Comparison of ENCODE assay signal across 8 cellular contexts in the genomic region with DNA sequence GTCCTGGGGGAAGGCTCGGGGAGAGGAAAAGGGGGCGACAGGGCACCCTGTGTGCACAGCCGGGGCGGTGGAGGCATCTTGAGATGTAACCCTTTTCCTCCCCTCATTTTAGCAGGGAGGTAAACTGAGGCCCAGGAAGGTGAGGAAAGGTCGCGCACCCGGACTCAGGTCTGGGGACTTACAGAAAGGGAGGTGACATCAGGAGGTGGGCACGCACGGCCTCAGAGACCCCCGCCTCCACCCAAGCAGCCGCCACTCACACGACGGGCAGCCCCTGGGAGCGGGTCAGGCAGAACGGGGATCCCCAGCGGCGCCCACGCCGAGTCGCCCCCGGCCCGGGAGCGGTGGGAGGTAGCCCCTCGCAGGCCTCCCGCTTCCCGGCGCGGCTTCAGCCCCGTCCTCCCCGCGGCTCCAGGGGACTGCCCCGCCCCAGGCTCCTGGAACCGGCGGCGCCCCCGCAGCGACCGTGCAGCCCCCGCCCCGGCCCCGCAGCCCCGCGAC. TPM values are rescaled to one million over a fixed set of nuclear protein-coding genes. Genes with fewer than 3 reads are reported as not detected.
DNase-seq lines count a peak whose midpoint lies in the region; ATAC-seq and TF ChIP-seq lines count a peak whose summit lies in the region.

No MANE protein-coding gene starts in this region.

- H3K36me3 ChIP-seq in body of pancreas (replicated peaks in 1 of 2; ENCODE audit: insufficient read depth in 1 of 2, low read depth in 2 of 2) (no peaks in the 10 kb centered on the region), mesodermal cell (ENCODE audit: control insufficient read depth, insufficient read depth, low read length) (peaks cover 9% of the 10 kb centered on the region), aorta (ENCODE audit: control insufficient read depth in 1 of 2, insufficient read depth in 2 of 2, low read length in 1 of 2) (no peaks in the 10 kb centered on the region)

- H3K4me1 Mint-ChIP-seq in T-helper 2 cell treated with Interferon-gamma antibody and Interleukin-4, amounts not matched to agents 5 μg/mL and 100 μg/mL, for 36 hours (ENCODE audit: low read depth): peaks cover 14% of the 10 kb centered on the region

- peak; percentile 38 for DNase-seq in T-helper 2 cell treated with Interferon-gamma antibody and Interleukin-4, amounts not matched to agents 5 μg/mL and 100 μg/mL, for 36 hours (ENCODE audit: low spot score)
- DNase-seq in T-helper 2 cell (no peak), body of pancreas (no peak), aorta (no peak), HK-2 (ENCODE audit: unreplicated experiment) (no peak), DMS53 (lab: John Stamatoyannopoulos, UW) (no peak)

- ATAC-seq in HG03460 (IDR thresholded peaks at IDR 0.05; ENCODE audit: unreplicated experiment) (peak; percentile 13), body of pancreas (peak; percentile 2), aorta (ENCODE audit: low FRiP score) (no peak)

- H3K4me1 ChIP-seq in body of pancreas (peaks cover 13% of the 10 kb centered on the region), mesodermal cell (ENCODE audit: control insufficient read depth, insufficient read depth, low read length, poor library complexity, severe bottlenecking) (no peaks in the 10 kb centered on the region), aorta (ENCODE audit: control insufficient read depth in 1 of 2, insufficient read depth in 2 of 2, low read length in 2 of 2) (no peaks in the 10 kb centered on the region)

- H3K4me3 ChIP-seq in body of pancreas: peak overlapping the region; percentile 58 to 67
- peak overlapping the region; percentile 64 for H3K4me3 ChIP-seq in mesodermal cell (ENCODE audit: extremely low read depth, insufficient read depth, low read length, poor library complexity, severe bottlenecking)
- H3K4me3 ChIP-seq in aorta (ENCODE audit: low read length in 2 of 2): peak overlapping the region; percentile 91 to 94

- H3K9me3 Mint-ChIP-seq in T-helper 2 cell treated with Interferon-gamma antibody and Interleukin-4, amounts not matched to agents 5 μg/mL and 100 μg/mL, for 36 hours: no peaks in the 10 kb centered on the region

- H3K4me3 Mint-ChIP-seq in T-helper 2 cell treated with Interferon-gamma antibody and Interleukin-4, amounts not matched to agents 5 μg/mL and 100 μg/mL, for 36 hours: peak overlapping the region; percentile 89

- 0% methylated on average over 4 to 26 of the region's 43 CpGs for WGBS in body of pancreas, 2 donors
- WGBS in mesodermal cell (ENCODE audit: insufficient coverage in 2 of 2), 2 experiments: 0 to 2% methylated on average over 17 to 27 of the region's 43 CpGs
- WGBS in aorta, 2 donors: 0% methylated on average over 13 to 43 of the region's 43 CpGs

- peak overlapping the region; percentile 20 to 79 (median 36) for H3K27ac ChIP-seq in body of pancreas
- no peak overlapping the region for H3K27ac ChIP-seq in mesodermal cell (ENCODE audit: low read depth, low read length, severe bottlenecking)
- H3K27ac ChIP-seq in aorta (ENCODE audit: low read depth in 1 of 2, low read length in 2 of 2): peak overlapping the region in 1 of 2 donors; percentile 60

- no peaks in the 10 kb centered on the region for H3K27me3 Mint-ChIP-seq in T-helper 2 cell treated with Interferon-gamma antibody and Interleukin-4, amounts not matched to agents 5 μg/mL and 100 μg/mL, for 36 hours (ENCODE audit: low read depth)

- TF ChIP-seq CTCF in body of pancreas (IDR thresholded peaks at IDR 0.05): no peak

- H3K36me3 Mint-ChIP-seq in T-helper 2 cell treated with Interferon-gamma antibody and Interleukin-4, amounts not matched to agents 5 μg/mL and 100 μg/mL, for 36 hours (ENCODE audit: low read depth): no peaks in the 10 kb centered on the region

- intact Hi-C loops in body of pancreas (cut with DNase I): no loop called here
- intact Hi-C loops in aorta (cut with DNase I): loop anchor here (1.0 to 2.0 kb wide), 2 partner anchors 33 to 35 kb away; no protein-coding TSS in a partner anchor

- H3K27ac Mint-ChIP-seq in T-helper 2 cell treated with Interferon-gamma antibody and Interleukin-4, amounts not matched to agents 5 μg/mL and 100 μg/mL, for 36 hours: peak overlapping the region; percentile 60

- no peaks in the 10 kb centered on the region for H3K9me3 ChIP-seq in body of pancreas
- no peaks in the 10 kb centered on the region for H3K9me3 ChIP-seq in mesodermal cell (ENCODE audit: control insufficient read depth, low read length)
- H3K9me3 ChIP-seq in aorta (ENCODE audit: control insufficient read depth, low read length): no peaks in the 10 kb centered on the region

- H3K27me3 ChIP-seq in body of pancreas (no peaks in the 10 kb centered on the region), aorta (ENCODE audit: control insufficient read depth in 1 of 2, insufficient read depth in 2 of 2, low read length in 1 of 2) (no peaks in the 10 kb centered on the region)

- TF ChIP-seq POLR2A in body of pancreas (IDR thresholded peaks at IDR 0.05): no peak

RNA-seq across cellular contexts. Expression of a gene that starts 0.5 kb away (rescaled TPM):
- total RNA-seq in body of pancreas (10 to 100 TPM; 16.6 to 30.7 TPM), aorta (10 to 100 TPM; 78.7 to 83.3 TPM)
- polyA plus RNA-seq in mesodermal cell (2013, experiment 1 of 2): 24.4 TPM
- polyA plus RNA-seq in mesodermal cell (2013, experiment 2 of 2): 21.6 TPM
- polyA plus RNA-seq in aorta: 10 to 100 TPM; 25.2 to 26.8 TPM

RNA-seq across cellular contexts. Expression of a gene that starts 8.4 kb away (rescaled TPM):
- total RNA-seq in body of pancreas: 10 to 100 TPM; 15.8 to 21.4 TPM
- polyA plus RNA-seq in mesodermal cell (2013, experiment 1 of 2): 1.3 TPM
- polyA plus RNA-seq in mesodermal cell (2013, experiment 2 of 2): 0.96 TPM
- total RNA-seq in aorta: under 1 TPM; 0.26 to 0.60 TPM
- 10 to 100 TPM in 1 of 2 donors, under 1 TPM in 1; 0.84 to 29.2 TPM for polyA plus RNA-seq in aorta

Comparison
In these comparisons a context has a peak if more than half of its experiments do, and no peak if none do; other contexts are left out.
1. RNA of a gene that starts 8.4 kb away (total RNA-seq): 15.8 to 21.4 TPM in body of pancreas; 0.26 to 0.60 TPM in aorta; every median in the first group is over 10 times any median in the second.
2. Peak in every context shown above with its lines, with median percentiles within 50 percentile points of each other: H3K4me3 ChIP-seq.